In genomic region chr16:75122609-75123008, GRCh38 we compare ENCODE assay signal across 32 cellular contexts. TPM values are rescaled to one million over a fixed set of nuclear protein-coding genes. Genes with fewer than 3 reads are reported as not detected.
A peak's percentile ranks its signal among the peaks of the same experiment; 100 is the strongest.
DNase-seq lines count a peak whose midpoint lies in the region; ATAC-seq, FAIRE-seq and TF ChIP-seq lines count a peak whose summit lies in the region.
"Had no signal": no experiment of that assay in that cellular context is flagged by ENCODE, and none has a peak within 500 bp of the region (broad histone marks: within the 10 kb centered on the region; RNA-seq: fewer than 3 reads in every experiment).

No MANE protein-coding gene starts in this region.

- intact Hi-C loops in K562 (cut with micrococcal nuclease), result no loop called here

- POLR2A ChIA-PET in K562 (lab: Yijun Ruan, JAX) (interaction anchor here (0.7 kb wide), 1 partner anchor 124 kb away, joined by 3 read pairs; no protein-coding TSS in a partner anchor), WTC11 (lab: Charles Lee) (no interaction called here)

- no peaks in the 10 kb centered on the region for H3K79me2 ChIP-seq in K562 (ENCODE audit: control insufficient read depth, insufficient read depth, low read length)

- WGBS in K562 (ENCODE audit: insufficient coverage, low coverage, missing lambda C conversion rate), result 80% methylated on average over 1 of the region's 1 CpG

- TF ChIP-seq EP300 in K562 (IDR thresholded peaks at IDR 0.05; ENCODE audit: low read length), result no peak

- in situ Hi-C loops in K562 (cut with MboI), result no loop called here

- peaks cover 6% of the 10 kb centered on the region for H3K9me3 ChIP-seq in K562 (replicated peaks; ENCODE audit: control insufficient read depth, insufficient read depth, low read depth, low read length)
- H3K9me3 ChIP-seq: BE2C had no signal

- H3K9ac ChIP-seq in K562 (ENCODE audit: insufficient read depth in 1 of 2, low read depth in 2 of 2, low read length in 2 of 2), result no peak overlapping the region
- H3K9ac ChIP-seq: BLaER1; BLaER1 treated with 17β-estradiol and CSF1 and Interleukin-3, amounts not matched to agents 10 nM and 100 nM had no signal

- H4K20me1 ChIP-seq in K562 (replicated peaks; ENCODE audit: control insufficient read depth, insufficient read depth, low read length), result no peaks in the 10 kb centered on the region
- H4K20me1 ChIP-seq: BLaER1; BLaER1 treated with 17β-estradiol and CSF1 and Interleukin-3, amounts not matched to agents 10 nM and 100 nM had no signal

- peak overlapping the region; percentile 60; the same call in 2 of the 3 replicates for H3K27ac ChIP-seq in K562 (ENCODE audit: extremely low read depth, low read depth, low read length)
- H3K27ac ChIP-seq: 22Rv1; A549; BLaER1; BLaER1 treated with 17β-estradiol and CSF1 and Interleukin-3, amounts not matched to agents 10 nM and 100 nM; C4-2B had no signal

- H3K27me3 ChIP-seq in K562 (ENCODE audit: control insufficient read depth in 2 of 2, insufficient read depth in 2 of 2, low read length in 2 of 2), result no peaks in the 10 kb centered on the region
- H3K27me3 ChIP-seq: BE2C; BLaER1; BLaER1 treated with 17β-estradiol and CSF1 and Interleukin-3, amounts not matched to agents 10 nM and 100 nM had no signal

- H3K36me3 Mint-ChIP-seq in WTC11, result peaks cover 27% of the 10 kb centered on the region
- H3K36me3 Mint-ChIP-seq: CD4-positive, alpha-beta memory T cell; CD4-positive, CD25-positive, alpha-beta regulatory T cell; CD8-positive, alpha-beta memory T cell had no signal

- H3K4me3 Mint-ChIP-seq in WTC11, result no peak overlapping the region
- H3K4me3 Mint-ChIP-seq: B cell; CD14-positive monocyte; CD4-positive, alpha-beta memory T cell; CD4-positive, alpha-beta T cell; CD4-positive, CD25-positive, alpha-beta regulatory T cell; CD8-positive, alpha-beta memory T cell; CD8-positive, alpha-beta T cell had no signal

- H3K27ac Mint-ChIP-seq in WTC11, result no peak overlapping the region
- H3K27ac Mint-ChIP-seq: B cell; CD14-positive monocyte; CD4-positive, alpha-beta memory T cell; CD4-positive, alpha-beta T cell; CD8-positive, alpha-beta memory T cell; CD8-positive, alpha-beta T cell had no signal

- no TSS peak for BruUV-seq in K562 (replicated peaks; lab: Mats Ljungman, UMichigan)

- no peak overlapping the region for H3K4me2 ChIP-seq in K562 (ENCODE audit: insufficient read depth, low read length)
- H3K4me2 ChIP-seq: A549; BLaER1; BLaER1 treated with 17β-estradiol and CSF1 and Interleukin-3, amounts not matched to agents 10 nM and 100 nM had no signal

- CTCF ChIA-PET in K562 (lab: Yijun Ruan, JAX; ENCODE audit: low intra/inter-chr PET ratio), result no interaction called here
- CTCF ChIA-PET in WTC11 (lab: Charles Lee), result interaction anchor here (0.6 to 5.4 kb wide), 4 partner anchors 8 to 58 kb away, joined by 4 to 36 read pairs (median 6); no protein-coding TSS in a partner anchor

- no peak for TF ChIP-seq RAD21 in K562 (CRISPR knock-in tag; conservative IDR thresholded peaks at IDR 0.05 in 1 of 2, IDR thresholded peaks at IDR 0.05 in 1 of 2)

- no peak for TF ChIP-seq CTCF in K562 (IDR thresholded peaks at IDR 0.05 in 2 of 3, conservative IDR thresholded peaks at IDR 0.05 in 1 of 3; ENCODE audit: insufficient read depth in 2 of 3, low read depth in 1 of 3, low read length in 3 of 3)
- TF ChIP-seq CTCF in WTC11 (IDR thresholded peaks at IDR 0.05), result no peak

- no peaks in the 10 kb centered on the region for H3K27me3 Mint-ChIP-seq in WTC11 (ENCODE audit: low read depth)
- H3K27me3 Mint-ChIP-seq: B cell; CD4-positive, alpha-beta memory T cell; CD4-positive, alpha-beta T cell; CD4-positive, CD25-positive, alpha-beta regulatory T cell had no signal

- H2AFZ ChIP-seq in K562 (ENCODE audit: low read depth, low read length), result 0 out of 2 replicates have a peak overlapping the region, but pooled peaks have one; percentile 6

- H3K36me3 ChIP-seq in K562 (ENCODE audit: control insufficient read depth, insufficient read depth, low read length), result no peaks in the 10 kb centered on the region
- H3K36me3 ChIP-seq: BE2C; BLaER1 treated with 17β-estradiol and CSF1 and Interleukin-3, amounts not matched to agents 10 nM and 100 nM had no signal

- peaks cover 23% of the 10 kb centered on the region for H3K4me1 Mint-ChIP-seq in WTC11
- H3K4me1 Mint-ChIP-seq: B cell; CD14-positive monocyte; CD4-positive, alpha-beta memory T cell; CD4-positive, CD25-positive, alpha-beta regulatory T cell; CD8-positive, alpha-beta memory T cell had no signal

- peaks cover 30% of the 10 kb centered on the region for H3K9me3 Mint-ChIP-seq in WTC11

- no peak for TF ChIP-seq POLR2A in K562 (conservative IDR thresholded peaks at IDR 0.05)

- FAIRE-seq in K562 (lab: Jason Lieb, UNC), result no peak
- FAIRE-seq: A204.1, A549, D721Med had no signal

- H3K9me1 ChIP-seq in K562 (ENCODE audit: control insufficient read depth, insufficient read depth, low read length), result no peaks in the 10 kb centered on the region

- H3K4me1 ChIP-seq in K562 (replicated peaks in 1 of 2; ENCODE audit: control insufficient read depth in 2 of 2, insufficient read depth in 2 of 2, low read length in 2 of 2), result no peaks in the 10 kb centered on the region
- H3K4me1 ChIP-seq: A549; BE2C; BLaER1; BLaER1 treated with 17β-estradiol and CSF1 and Interleukin-3, amounts not matched to agents 10 nM and 100 nM had no signal

- H3K4me3 ChIP-seq in K562, result no peak overlapping the region
- H3K4me3 ChIP-seq: A549; BLaER1; BLaER1 treated with 17β-estradiol and CSF1 and Interleukin-3, amounts not matched to agents 10 nM and 100 nM had no signal

- DNase-seq in K562 (ENCODE audit: extremely low read depth in 1 of 4, low spot score in 3 of 4), result no peak
- DNase-seq in WTC11 (ENCODE audit: low spot score), result no peak
- DNase-seq: 8988T; ACHN; AML-193; BE2C; C1 segment of cervical spinal cord; Caco-2; Calu3; CD4-positive, alpha-beta memory T cell; CD4-positive, alpha-beta T cell; CD4-positive, CD25-positive, alpha-beta regulatory T cell; CD8-positive, alpha-beta memory T cell; CD8-positive, alpha-beta T cell; COR-L47; DMS 273 treated with DMSO at 0.1 percent for 48 hours; DMS153; DMS79; DMS79 treated with DMSO at 0.1 percent for 48 hours; DND-41; EL had no signal

- ATAC-seq in K562 (no peak), WTC11 (no peak)
- ATAC-seq: A549; CD8-positive, alpha-beta T cell had no signal

TF ChIP-seq in K562, 482 proteins besides CTCF, POLR2A, EP300 and RAD21 (continues in another document):
- TF ChIP-seq DACH1 (IDR thresholded peaks at IDR 0.05; ENCODE audit: partially characterized antibody), result no peak

TF ChIP-seq in WTC11, 78 proteins besides CTCF, POLR2A, EP300 and RAD21 (continues in another document):
- TF ChIP-seq ZMAT4 (CRISPR knock-in tag; IDR thresholded peaks at IDR 0.05) (no peak), ZNF232 (CRISPR knock-in tag; IDR thresholded peaks at IDR 0.05) (no peak), ZNF317 (CRISPR knock-in tag; IDR thresholded peaks at IDR 0.05; ENCODE audit: borderline replicate concordance, low read depth) (no peak), NR1H2 (CRISPR knock-in tag; IDR thresholded peaks at IDR 0.05) (no peak)

RNA-seq across cellular contexts. Expression of gene LDHD, which starts 6.0 kb away (rescaled TPM):
- total RNA-seq in K562 (2011; cell fraction: chromatin; rRNA removed; ENCODE audit: low replicate concordance), result 0.48 and 1.4 TPM in 2 replicates
- 1.7 and 3.0 TPM in 2 replicates for total RNA-seq in K562 (2011; cell fraction: nucleolus; rRNA removed)
- total RNA-seq in K562 (2011; cell fraction: nucleoplasm; rRNA removed), result 1.1 and 1.5 TPM in 2 replicates
- total RNA-seq in K562 (2014; rRNA removed) (0.33 and 0.73 TPM in 2 replicates), K562 (2014; rRNA removed; fragmentation: Illumina TruSeq; extraction: Trizol) (not detected in 2 replicates), K562 (2015; rRNA removed; fragmentation: Illumina TruSeq; extraction: Trizol) (0.19 and 0.40 TPM in 2 replicates), K562 (2021) (0.69 and 0.83 TPM in 2 replicates), WTC11 (2021) (12.3 to 12.6 TPM (median 12.3 TPM) in 3 replicates)
- polyA plus RNA-seq in K562 (2011; rRNA removed) (0.08 and 0.33 TPM in 2 replicates), K562 (2014; fragmentation: Illumina TruSeq; extraction: Trizol) (0.19 and 0.25 TPM in 2 replicates), K562 (2014; fragmentation: Nextera tagmentation; extraction: Ambion mirVana) (not detected), K562 (2014; rRNA removed) (0.39 and 0.86 TPM in 2 replicates)
- 0.21 and 1.0 TPM in 2 replicates for polyA plus RNA-seq in K562 (2011; cell fraction: cytosol; rRNA removed)
- polyA plus RNA-seq in K562 (2011; cell fraction: nucleus; rRNA removed), result 0.42 and 2.2 TPM in 2 replicates
- polyA plus RNA-seq in K562 (2012), result 0.61 and 0.93 TPM in 2 replicates
- polyA minus RNA-seq in K562 (2011; rRNA and poly(A)+ RNA removed), result 0.21 TPM in 1 of 2 replicates, not detected in the other
- not detected in 2 replicates for polyA minus RNA-seq in K562 (2011; cell fraction: cytosol; rRNA and poly(A)+ RNA removed)
- polyA minus RNA-seq in K562 (2011; cell fraction: nucleus; rRNA and poly(A)+ RNA removed), result 0.44 and 1.1 TPM in 2 replicates
- total RNA-seq: A673; B cell; CD4-positive, alpha-beta T cell; CD4-positive, CD25-positive, alpha-beta regulatory T cell; CD8-positive, alpha-beta memory T cell; CD8-positive, alpha-beta T cell; Daoy had no signal

RNA-seq across cellular contexts. Expression of gene ZFP1, which starts 25.7 kb away (rescaled TPM):
- total RNA-seq in K562 (2011; cell fraction: chromatin; rRNA removed; ENCODE audit: low replicate concordance), result 4.7 and 12.9 TPM in 2 replicates
- total RNA-seq in K562 (2011; cell fraction: nucleolus; rRNA removed), result 5.0 and 6.2 TPM in 2 replicates
- total RNA-seq in K562 (2011; cell fraction: nucleoplasm; rRNA removed), result 7.3 and 8.8 TPM in 2 replicates
- total RNA-seq in K562 (2014; rRNA removed), result 9.3 and 10.4 TPM in 2 replicates
- total RNA-seq in K562 (2014; rRNA removed; fragmentation: Illumina TruSeq; extraction: Trizol), result 14.7 and 16.1 TPM in 2 replicates
- total RNA-seq in K562 (2015; rRNA removed; fragmentation: Illumina TruSeq; extraction: Trizol), result 13.7 and 14.0 TPM in 2 replicates
- total RNA-seq in K562 (2021), result 10.8 and 14.7 TPM in 2 replicates
- 10.8 and 13.3 TPM in 2 replicates for polyA plus RNA-seq in K562 (2011; rRNA removed)
- polyA plus RNA-seq in K562 (2011; cell fraction: cytosol; rRNA removed), result 2.9 and 4.8 TPM in 2 replicates
- 3.9 and 4.2 TPM in 2 replicates for polyA plus RNA-seq in K562 (2011; cell fraction: nucleus; rRNA removed)
- 5.4 and 6.8 TPM in 2 replicates for polyA plus RNA-seq in K562 (2012)
- 11.4 and 11.6 TPM in 2 replicates for polyA plus RNA-seq in K562 (2014; fragmentation: Illumina TruSeq; extraction: Trizol)
- polyA plus RNA-seq in K562 (2014; fragmentation: Nextera tagmentation; extraction: Ambion mirVana), result 1 to 10 TPM; 2.6 to 4.1 TPM
- polyA plus RNA-seq in K562 (2014; rRNA removed), result 5.2 and 6.5 TPM in 2 replicates
- polyA minus RNA-seq in K562 (2011; rRNA and poly(A)+ RNA removed), result 14.8 and 15.0 TPM in 2 replicates
- polyA minus RNA-seq in K562 (2011; cell fraction: cytosol; rRNA and poly(A)+ RNA removed), result 10.2 and 12.6 TPM in 2 replicates
- polyA minus RNA-seq in K562 (2011; cell fraction: nucleus; rRNA and poly(A)+ RNA removed), result 5.3 and 7.8 TPM in 2 replicates
- 9.7 to 11.7 TPM (median 10.3 TPM) in 3 replicates for total RNA-seq in WTC11 (2021)

Comparison
In these comparisons a context has a peak if more than half of its experiments do, and no peak if none do; other contexts are left out.
1. Of the 49 proteins assayed by ChIP-seq in both K562 and WTC11: peak only in K562: NFE2L1 and SMAD4; only in WTC11: none; in both: none; in neither: 47.